26 cellular contexts compared by ENCODE assay signal in the genomic region with DNA sequence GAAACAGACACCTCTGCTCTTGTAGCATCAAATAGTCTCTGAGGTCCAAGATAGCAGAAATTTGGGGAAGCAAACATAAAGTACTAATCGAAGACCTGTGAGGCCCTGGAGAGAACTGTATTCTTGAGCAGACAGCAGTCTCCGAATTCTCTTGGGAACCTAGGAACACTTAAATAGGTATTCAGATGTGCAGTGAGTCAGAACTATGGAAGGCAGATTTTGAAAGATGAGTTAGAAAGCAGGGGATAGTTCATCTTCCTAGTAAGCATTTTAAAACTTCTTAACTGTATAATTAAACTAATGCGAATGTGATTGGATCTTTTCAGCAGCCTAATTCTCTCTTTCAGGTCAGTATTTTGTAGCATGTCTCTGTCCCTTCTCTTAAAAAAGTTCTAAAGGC.
"Had no signal": no experiment of that assay in that cellular context is flagged by ENCODE, and none has a peak within 500 bp of the region (broad histone marks: within the 10 kb centered on the region; RNA-seq: fewer than 3 reads in every experiment).

No MANE protein-coding gene starts in this region.

- H3K27ac Mint-ChIP-seq: activated CD4-positive, alpha-beta memory T cell treated with anti-CD3 and anti-CD28 coated beads for 36 hours; activated CD4-positive, alpha-beta T cell treated with anti-CD3 and anti-CD28 coated beads, Interleukin-2, amount 10 ng/mL, durations not matched to agents 7 days and 5 days; activated naive CD4-positive, alpha-beta T cell treated with anti-CD3 and anti-CD28 coated beads for 36 hours; activated naive CD8-positive, alpha-beta T cell had no signal

- H3K9me3 Mint-ChIP-seq: activated CD4-positive, alpha-beta memory T cell treated with anti-CD3 and anti-CD28 coated beads for 36 hours; activated CD4-positive, alpha-beta T cell treated with anti-CD3 and anti-CD28 coated beads, Interleukin-2, amount 10 ng/mL, durations not matched to agents 7 days and 5 days; activated naive CD4-positive, alpha-beta T cell treated with anti-CD3 and anti-CD28 coated beads for 36 hours; activated T-cell treated with anti-CD3 and anti-CD28 coated beads, Interleukin-2, amount 50 U/mL, for 4 hours had no signal

- H3K36me3 Mint-ChIP-seq: activated CD4-positive, alpha-beta memory T cell treated with anti-CD3 and anti-CD28 coated beads for 36 hours; activated naive CD8-positive, alpha-beta T cell had no signal

- H3K4me3 ChIP-seq: breast epithelium had no signal

- H3K4me1 ChIP-seq: breast epithelium had no signal

- DNase-seq: activated CD4-positive, alpha-beta memory T cell treated with anti-CD3 and anti-CD28 coated beads for 36 hours; activated CD4-positive, alpha-beta T cell treated with anti-CD3 and anti-CD28 coated beads, Interleukin-2, amount 10 ng/mL, durations not matched to agents 7 days and 5 days; activated CD4-positive, CD25-positive, alpha-beta regulatory T cell; activated CD8-positive, alpha-beta memory T cell treated with anti-CD3 and anti-CD28 coated beads for 24 hours; activated effector memory CD4-positive, alpha-beta T cell treated with anti-CD3 and anti-CD28 coated beads, Interleukin-2, amount 50 U/mL, for 16 hours; activated naive CD4-positive, alpha-beta T cell treated with anti-CD3 and anti-CD28 coated beads for 36 hours; activated T-cell treated with anti-CD3 and anti-CD28 coated beads, Interleukin-2, amount 50 U/mL, for 4 hours; anterior cingulate cortex; central memory CD4-positive, alpha-beta T cell; KG1; NCI-H1092; NCI-H1417; NCI-H2029; NCI-H2107; NCI-H2171 treated with DMSO at 0.1 percent for 48 hours; NCI-H510A treated with DMSO at 0.1 percent for 48 hours; NCI-H69; NK-92 treated with Interleukin-12 subunit alpha and Interleukin-12 subunit beta, amount 100 ng/mL, for 24 hours; OCI-M1; SHP77 treated with DMSO at 0.1 percent for 48 hours; T-helper 2 cell; T1000 had no signal

- H3K4me3 Mint-ChIP-seq: activated CD4-positive, alpha-beta memory T cell treated with anti-CD3 and anti-CD28 coated beads for 36 hours; activated CD4-positive, alpha-beta T cell treated with anti-CD3 and anti-CD28 coated beads, Interleukin-2, amount 10 ng/mL, durations not matched to agents 7 days and 5 days; activated naive CD4-positive, alpha-beta T cell treated with anti-CD3 and anti-CD28 coated beads for 36 hours; activated naive CD8-positive, alpha-beta T cell; activated T-cell treated with anti-CD3 and anti-CD28 coated beads, Interleukin-2, amount 50 U/mL, for 4 hours had no signal

- H3K4me1 Mint-ChIP-seq: activated CD4-positive, alpha-beta T cell treated with anti-CD3 and anti-CD28 coated beads, Interleukin-2, amount 10 ng/mL, durations not matched to agents 7 days and 5 days had no signal

- H3K36me3 ChIP-seq: breast epithelium had no signal

- FAIRE-seq: RCC 7860 had no signal

- H3K27me3 ChIP-seq: breast epithelium had no signal

- H3K9me3 ChIP-seq: breast epithelium had no signal

- H3K27ac ChIP-seq: breast epithelium, VCaP had no signal

- H3K27me3 Mint-ChIP-seq: activated CD4-positive, alpha-beta T cell treated with anti-CD3 and anti-CD28 coated beads, Interleukin-2, amount 10 ng/mL, durations not matched to agents 7 days and 5 days; activated naive CD8-positive, alpha-beta T cell had no signal

- ATAC-seq: activated T-cell treated with anti-CD3 and anti-CD28 coated beads, Interleukin-2, amount 50 U/mL, for 4 hours had no signal
